Comparison of ENCODE assay signal across 8 cellular contexts in the genomic region with DNA sequence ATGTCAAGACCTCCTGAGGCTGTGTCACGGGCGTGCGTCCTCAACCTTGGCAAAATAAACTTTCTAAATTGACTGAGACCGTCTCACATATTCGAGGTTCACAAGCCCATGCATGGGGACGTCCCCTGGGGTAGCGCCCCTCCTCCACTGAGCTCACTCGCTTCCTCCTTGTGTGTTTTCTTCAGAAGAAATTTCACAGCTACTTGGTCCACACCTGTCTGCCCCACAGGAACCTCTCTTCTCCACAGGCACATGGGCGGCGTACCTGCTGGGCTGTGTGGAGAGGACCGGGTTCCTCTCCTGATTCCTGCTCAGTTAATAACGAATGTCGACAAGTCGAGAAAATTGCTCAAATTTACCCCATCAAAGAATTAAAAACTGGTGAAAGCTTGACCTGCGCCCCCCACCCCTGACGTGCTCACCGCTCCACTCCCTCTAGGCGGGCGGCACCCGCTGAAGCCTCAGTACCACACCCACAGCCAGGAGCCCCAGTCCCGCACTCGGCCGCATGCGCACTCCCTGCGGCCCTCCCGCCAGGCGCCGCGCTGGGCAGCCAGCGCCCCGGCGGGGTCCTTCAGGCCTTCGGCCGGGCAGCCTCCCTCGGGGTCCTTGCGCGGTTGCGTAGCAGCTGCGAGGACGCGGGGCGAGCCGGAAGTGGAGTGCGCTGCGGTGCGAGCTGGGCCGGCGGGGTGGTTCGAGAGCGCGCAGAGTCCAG. TPM values are rescaled to one million over a fixed set of nuclear protein-coding genes. Genes with fewer than 3 reads are reported as not detected.
A peak's percentile ranks its signal among the peaks of the same experiment; 100 is the strongest.
DNase-seq lines count a peak whose midpoint lies in the region; ATAC-seq and TF ChIP-seq lines count a peak whose summit lies in the region.
"Not testable (repeated sequence)": the region's sequence is repeated elsewhere in the genome, so short reads cannot be mapped to it uniquely, and the experiment has no call there.

Gene RABL2A (plus strand): TSS at position 651 of the 715 bp plus-strand sequence. CDS start 1,341 bp downstream, outside the sequence.

- H3K27ac ChIP-seq in Panc1 (ENCODE audit: low read length) (peak within 1 kb of the TSS; percentile 68), esophagus (ENCODE audit: low read depth in 2 of 2, low read length in 1 of 2) (peak within 1 kb of the TSS in 1 of 2 donors; percentile 30)
- not testable (repeated sequence) for H3K27ac ChIP-seq in mesendoderm (ENCODE audit: low read depth, low read length)

- not testable (repeated sequence) for H2BK5ac ChIP-seq in mesendoderm (ENCODE audit: low read length)

- WGBS in esophagus, 2 donors = 0 to 1% methylated on average over 26 to 44 of the region's 51 CpGs
- no CpG with 5 or more reads among the region's 51 CpGs for WGBS in mesendoderm (ENCODE audit: extremely low coverage, insufficient coverage, low lambda C conversion rate)

- H4K5ac ChIP-seq in mesendoderm (ENCODE audit: low read length) = not testable (repeated sequence)

- H3K56ac ChIP-seq in mesendoderm (ENCODE audit: low read length) = peak within 1 kb of the TSS; percentile 60

- not testable (repeated sequence) for H3K36me3 ChIP-seq in Panc1 (ENCODE audit: control insufficient read depth, insufficient read depth, low read length); esophagus (ENCODE audit: control insufficient read depth in 2 of 2, insufficient read depth in 2 of 2, low read length in 1 of 2); mesendoderm (ENCODE audit: control insufficient read depth, insufficient read depth, low read length)

- TF ChIP-seq CTCF in Panc1 (IDR thresholded peaks at IDR 0.05) = not testable (repeated sequence)

- DNase-seq in ACHN = peak; percentile 83
- not testable (repeated sequence) for DNase-seq in Panc1 (ENCODE audit: low read depth, low spot score)
- peak; percentile 82 for DNase-seq in activated T-helper 1 cell treated with Interleukin-2 at 50 U/mL for 16 hours (ENCODE audit: low read depth)
- DNase-seq in mesendoderm = peak; percentile 80
- DNase-seq in stimulated activated CD4-positive, alpha-beta T cell treated with anti-CD3 and anti-CD28 coated beads, Interleukin-1b, Interleukin-23, amount 100 ng/mL, for 48 hours = peak; percentile 84

- not testable (repeated sequence) for H3K23ac ChIP-seq in mesendoderm (ENCODE audit: low read length)

- not testable (repeated sequence) for H3K4ac ChIP-seq in mesendoderm (ENCODE audit: low read depth, low read length)

- H2AK5ac ChIP-seq in mesendoderm (ENCODE audit: low read length) = not testable (repeated sequence)

- not testable (repeated sequence) for H3K4me1 ChIP-seq in Panc1 (ENCODE audit: control insufficient read depth, insufficient read depth, low read length); esophagus (ENCODE audit: control insufficient read depth in 2 of 2, insufficient read depth in 2 of 2, low read length in 1 of 2); mesendoderm (ENCODE audit: control insufficient read depth, low read depth, low read length)

- H3K27me3 ChIP-seq in Panc1 (ENCODE audit: control insufficient read depth, insufficient read depth, low read length); esophagus (ENCODE audit: control insufficient read depth in 1 of 2, insufficient read depth in 2 of 2, low read length in 2 of 2); mesendoderm (ENCODE audit: insufficient read depth, low read length, poor library complexity): not testable (repeated sequence)

- CTCF ChIA-PET in Panc1 (lab: Charles Lee) = not testable (repeated sequence)

- POLR2A ChIA-PET in Panc1 (lab: Charles Lee) = not testable (repeated sequence)

- peak within 1 kb of the TSS; percentile 50 for H3K9ac ChIP-seq in mesendoderm (ENCODE audit: low read length)

- H2BK120ac ChIP-seq in mesendoderm (ENCODE audit: low read depth, low read length) = not testable (repeated sequence)

- BruUV-seq in Panc1 (replicated peaks; lab: Mats Ljungman, UMichigan) = TSS peak; percentile 92

- not testable (repeated sequence) for H3K79me1 ChIP-seq in mesendoderm (ENCODE audit: low read length)

- H3K4me2 ChIP-seq in mesendoderm (ENCODE audit: low read length) = peak within 1 kb of the TSS; percentile 34

- H3K4me3 ChIP-seq in Panc1 (ENCODE audit: low read depth in 2 of 2, low read length in 2 of 2) (peak within 1 kb of the TSS; percentile 45 to 63), esophagus (ENCODE audit: low read depth in 1 of 2, low read length in 2 of 2) (peak within 1 kb of the TSS; percentile 48 to 57)
- H3K4me3 ChIP-seq in mesendoderm (ENCODE audit: low read length) = not testable (repeated sequence)

- H2BK15ac ChIP-seq in mesendoderm (replicated peaks; ENCODE audit: low read depth) = not testable (repeated sequence)

- not testable (repeated sequence) for H3K9me3 ChIP-seq in Panc1 (ENCODE audit: control insufficient read depth, insufficient read depth, low read depth, low read length); esophagus (ENCODE audit: control insufficient read depth in 2 of 2, insufficient read depth in 1 of 2, low read depth in 1 of 2, low read length in 1 of 2)

- H4K8ac ChIP-seq in mesendoderm (ENCODE audit: low read depth, low read length) = not testable (repeated sequence)

- H3K18ac ChIP-seq in mesendoderm (ENCODE audit: low read length) = not testable (repeated sequence)

- in situ Hi-C loops in ACHN (cut with HindIII; ENCODE audit: low pct_ligation_motif_present, low pct_unique_long_range_greater_than_20kb, low sequenced_read_pairs); Panc1 (cut with HindIII; ENCODE audit: low pct_unique_long_range_greater_than_20kb, low sequenced_read_pairs): not testable (repeated sequence)

- intact Hi-C loops in Panc1 (cut with micrococcal nuclease; ENCODE audit: unreplicated experiment) = not testable (repeated sequence)

- H3K79me2 ChIP-seq in mesendoderm (ENCODE audit: control insufficient read depth, insufficient read depth, low read length) = not testable (repeated sequence)

- ATAC-seq in GM18909 (IDR thresholded peaks at IDR 0.05; ENCODE audit: poor library complexity, unreplicated experiment) (peak; percentile 97), HG03039 (IDR thresholded peaks at IDR 0.05; ENCODE audit: unreplicated experiment) (peak; percentile 95), Panc1 (peak; percentile 99)

RNA-seq across cellular contexts. Expression of gene RABL2A, which starts in this region (rescaled TPM):
- 21.4 TPM for total RNA-seq in Panc1 (2021; ENCODE audit: unreplicated experiment)
- polyA plus RNA-seq in Panc1 (2012; ENCODE audit: insufficient read length) = 19.8 TPM
- polyA plus RNA-seq in esophagus = 10 to 100 TPM in 1 of 2 donors, 1 to 10 TPM in 1; 5.6 to 10.7 TPM
- polyA plus RNA-seq in mesendoderm (2013, experiment 1 of 2) = 3.0 TPM
- 3.0 TPM for polyA plus RNA-seq in mesendoderm (2013, experiment 2 of 2)
